Comparison of ENCODE assay signal across 14 cellular contexts in genomic region chr5:3605298-3606010, GRCh38. TPM values are rescaled to one million over a fixed set of nuclear protein-coding genes. Genes with fewer than 3 reads are reported as not detected.
DNase-seq lines count a peak whose midpoint lies in the region; TF ChIP-seq lines count a peak whose summit lies in the region.
"Had no signal": no experiment of that assay in that cellular context is flagged by ENCODE, and none has a peak within 500 bp of the region (broad histone marks: within the 10 kb centered on the region; RNA-seq: fewer than 3 reads in every experiment).

No MANE protein-coding gene starts in this region.

- no peak for TF ChIP-seq CTCF in H9 (conservative IDR thresholded peaks at IDR 0.05)
- TF ChIP-seq CTCF in endodermal cell (conservative IDR thresholded peaks at IDR 0.05): no peak
- TF ChIP-seq CTCF in sigmoid colon (IDR thresholded peaks at IDR 0.05): no peak

- H2BK20ac ChIP-seq in H9 (ENCODE audit: low read depth, low read length, poor library complexity, severe bottlenecking): no peak overlapping the region

- no peak overlapping the region for H2BK5ac ChIP-seq in H9 (ENCODE audit: insufficient read length, low read length)

- no peaks in the 10 kb centered on the region for H3K79me1 ChIP-seq in H9 (ENCODE audit: insufficient read depth, low read depth, low read length, poor library complexity, severe bottlenecking)

- H3K4me3 ChIP-seq in BLaER1 (no peak overlapping the region), endodermal cell (ENCODE audit: low read length) (no peak overlapping the region), sigmoid colon (no peak overlapping the region)
- H3K4me3 ChIP-seq: K562 had no signal

- no peaks in the 10 kb centered on the region for H3K79me2 ChIP-seq in H9 (ENCODE audit: insufficient read depth, low read length)

- in situ Hi-C loops in G401 (cut with HindIII; ENCODE audit: low sequenced_read_pairs): no loop called here

- H3K4ac ChIP-seq in H9 (ENCODE audit: low read depth, low read length): no peak overlapping the region

- no peak overlapping the region for H3K23ac ChIP-seq in H9 (ENCODE audit: insufficient read length, low read depth, low read length)

- H3K4me2 ChIP-seq in BLaER1 (peak overlapping the region; percentile 91), H9 (ENCODE audit: insufficient read depth, insufficient read length, low read length) (peak overlapping the region; percentile 70)

- H3T11ph ChIP-seq in H9 (ENCODE audit: low read length): no peak overlapping the region

- no peak overlapping the region for H2BK120ac ChIP-seq in H9 (ENCODE audit: low read depth, low read length, poor library complexity, severe bottlenecking)

- H3K27ac ChIP-seq in BLaER1 (peak overlapping the region; percentile 63), H9 (ENCODE audit: insufficient read length, low read depth, low read length) (no peak overlapping the region), endodermal cell (ENCODE audit: low read depth, low read length) (no peak overlapping the region), sigmoid colon (no peak overlapping the region)

- H3K27me3 Mint-ChIP-seq in H9 (ENCODE audit: low read depth): peaks cover 81% of the 10 kb centered on the region
- peaks cover 91% of the 10 kb centered on the region for H3K27me3 Mint-ChIP-seq in endodermal cell (ENCODE audit: insufficient read depth)
- peaks cover 36% of the 10 kb centered on the region for H3K27me3 Mint-ChIP-seq in activated CD4-positive, alpha-beta memory T cell treated with anti-CD3 and anti-CD28 coated beads, Interleukin-2, amount 10 ng/mL, durations not matched to agents 7 days and 5 days

- H2AK5ac ChIP-seq in H9 (ENCODE audit: insufficient read length, low read length): no peak overlapping the region

- H3K9ac ChIP-seq in BLaER1 (peak overlapping the region; percentile 59), H9 (ENCODE audit: extremely low read depth, insufficient read length, low read length) (no peak overlapping the region), endodermal cell (ENCODE audit: extremely low read depth, low read length, poor library complexity, severe bottlenecking) (no peak overlapping the region)

- H3K56ac ChIP-seq in H9 (ENCODE audit: insufficient read length, low read depth, low read length): no peak overlapping the region

- H3K36me3 ChIP-seq in BLaER1: peaks cover 45% of the 10 kb centered on the region
- no peaks in the 10 kb centered on the region for H3K36me3 ChIP-seq in endodermal cell (ENCODE audit: control insufficient read depth, insufficient read depth, low read length)
- no peaks in the 10 kb centered on the region for H3K36me3 ChIP-seq in sigmoid colon

- no peak overlapping the region for H3K14ac ChIP-seq in H9 (ENCODE audit: insufficient read depth, low read length)

- H3K27ac Mint-ChIP-seq in H9: no peak overlapping the region
- no peak overlapping the region for H3K27ac Mint-ChIP-seq in endodermal cell
- no peak overlapping the region for H3K27ac Mint-ChIP-seq in activated CD4-positive, alpha-beta memory T cell treated with anti-CD3 and anti-CD28 coated beads, Interleukin-2, amount 10 ng/mL, durations not matched to agents 7 days and 5 days

- TF ChIP-seq EP300 in sigmoid colon (IDR thresholded peaks at IDR 0.05): no peak

- no peak overlapping the region for H4K5ac ChIP-seq in H9 (ENCODE audit: insufficient read length, low read depth, low read length)

- no peaks in the 10 kb centered on the region; the same call in 1 of the 2 replicates for H3K9me3 ChIP-seq in BLaER1
- no peaks in the 10 kb centered on the region for H3K9me3 ChIP-seq in H9 (ENCODE audit: control insufficient read depth, low read depth, low read length)
- H3K9me3 ChIP-seq in endodermal cell (ENCODE audit: control insufficient read depth, low read length): no peaks in the 10 kb centered on the region
- H3K9me3 ChIP-seq in sigmoid colon: no peaks in the 10 kb centered on the region

- H4K20me1 ChIP-seq in BLaER1 (peaks cover 85% of the 10 kb centered on the region), H9 (ENCODE audit: control insufficient read depth, insufficient read depth, insufficient read length) (no peaks in the 10 kb centered on the region)

- H3K4me1 ChIP-seq in BLaER1: peaks cover 86% of the 10 kb centered on the region
- no peaks in the 10 kb centered on the region for H3K4me1 ChIP-seq in H9 (ENCODE audit: insufficient read depth, low read length)
- no peaks in the 10 kb centered on the region for H3K4me1 ChIP-seq in endodermal cell (ENCODE audit: control insufficient read depth, insufficient read depth, low read length)
- peaks cover 0 to 24% (median 20%) of the 10 kb centered on the region in 4 donors for H3K4me1 ChIP-seq in sigmoid colon

- H3K4me1 Mint-ChIP-seq in H9: peaks cover 22 to 25% of the 10 kb centered on the region in 2 experiments
- H3K4me1 Mint-ChIP-seq in endodermal cell: peaks cover 7% of the 10 kb centered on the region
- H3K4me1 Mint-ChIP-seq in activated CD4-positive, alpha-beta memory T cell treated with anti-CD3 and anti-CD28 coated beads, Interleukin-2, amount 10 ng/mL, durations not matched to agents 7 days and 5 days: no peaks in the 10 kb centered on the region

- H4K8ac ChIP-seq in H9 (replicated peaks; ENCODE audit: insufficient read length, low read depth, low read length): no peak overlapping the region

- DNase-seq in H9 (no peak), endodermal cell (no peak), mesenteric fat pad (ENCODE audit: low spot score) (peak; percentile 74), NCI-H774 (lab: John Stamatoyannopoulos, UW) (no peak), G401 (ENCODE audit: low spot score) (no peak), sigmoid colon (no peak)
- DNase-seq in activated CD4-positive, alpha-beta memory T cell treated with anti-CD3 and anti-CD28 coated beads, Interleukin-2, amount 10 ng/mL, durations not matched to agents 7 days and 5 days: no peak
- DNase-seq: DND-41, NCI-H1436, NCI-H2029, NCI-H510A, Right ventricle myocardium superior had no signal

- H3K23me2 ChIP-seq in H9 (ENCODE audit: insufficient read length, low read depth, low read length, poor library complexity, severe bottlenecking): peaks cover 13% of the 10 kb centered on the region

- H2BK12ac ChIP-seq in H9 (ENCODE audit: insufficient read length, low read depth, low read length): no peak overlapping the region

- H3K36me3 Mint-ChIP-seq in H9 (ENCODE audit: insufficient read depth in 1 of 3, low read depth in 3 of 3) (no peaks in the 10 kb centered on the region; a peak in 1 of 7 replicates), endodermal cell (ENCODE audit: low read depth) (no peaks in the 10 kb centered on the region)
- peaks cover 8% of the 10 kb centered on the region for H3K36me3 Mint-ChIP-seq in activated CD4-positive, alpha-beta memory T cell treated with anti-CD3 and anti-CD28 coated beads, Interleukin-2, amount 10 ng/mL, durations not matched to agents 7 days and 5 days (ENCODE audit: low read depth)

- TF ChIP-seq POLR2A in sigmoid colon (IDR thresholded peaks at IDR 0.05): no peak

- no peak overlapping the region for H3K18ac ChIP-seq in H9 (ENCODE audit: insufficient read length, low read depth, low read length)

- H3K4me3 Mint-ChIP-seq in H9 (peak overlapping the region in 1 of 2 experiments; percentile 44; a peak in 3 of 5 replicates), endodermal cell (peak overlapping the region; percentile 53)
- H3K4me3 Mint-ChIP-seq in activated CD4-positive, alpha-beta memory T cell treated with anti-CD3 and anti-CD28 coated beads, Interleukin-2, amount 10 ng/mL, durations not matched to agents 7 days and 5 days: no peak overlapping the region

- no peak overlapping the region for H4K91ac ChIP-seq in H9 (ENCODE audit: insufficient read length, low read depth, low read length)

- H3K27me3 ChIP-seq in BLaER1 (peaks cover 62% of the 10 kb centered on the region), H9 (ENCODE audit: insufficient read depth, low read length) (peaks cover 42% of the 10 kb centered on the region), endodermal cell (ENCODE audit: control insufficient read depth, insufficient read depth, low read length, poor library complexity, severe bottlenecking) (peaks cover 75% of the 10 kb centered on the region), sigmoid colon (peaks cover 32 to 83% (median 60%) of the 10 kb centered on the region in 3 donors)

- peaks cover 0 to 2% of the 10 kb centered on the region in 2 experiments; a peak in 3 of 5 replicates for H3K9me3 Mint-ChIP-seq in H9
- no peaks in the 10 kb centered on the region for H3K9me3 Mint-ChIP-seq in endodermal cell
- no peaks in the 10 kb centered on the region for H3K9me3 Mint-ChIP-seq in activated CD4-positive, alpha-beta memory T cell treated with anti-CD3 and anti-CD28 coated beads, Interleukin-2, amount 10 ng/mL, durations not matched to agents 7 days and 5 days

- intact Hi-C loops in sigmoid colon (cut with DNase I): no loop called here

- no CpG with 5 or more reads among the region's 32 CpGs for WGBS in H9 (ENCODE audit: extremely low coverage, insufficient read length, low lambda C conversion rate)
- 92 to 95% methylated on average over 19 to 32 of the region's 32 CpGs for WGBS in endodermal cell (ENCODE audit: insufficient coverage in 1 of 2, insufficient read length in 1 of 2), 2 experiments
- 33 to 59% methylated on average over 32 of the region's 32 CpGs for WGBS in sigmoid colon, 2 donors

- CTCF ChIA-PET in activated CD4-positive, alpha-beta memory T cell treated with anti-CD3 and anti-CD28 coated beads, Interleukin-2, amount 10 ng/mL, durations not matched to agents 7 days and 5 days (lab: Charles Lee): no interaction called here

- H2BK15ac ChIP-seq in H9 (ENCODE audit: low read depth, low read length): no peak overlapping the region

- POLR2A ChIA-PET in activated CD4-positive, alpha-beta memory T cell treated with anti-CD3 and anti-CD28 coated beads, Interleukin-2, amount 10 ng/mL, durations not matched to agents 7 days and 5 days (lab: Charles Lee): no interaction called here

- H2AFZ ChIP-seq in H9 (ENCODE audit: low read length): no peak overlapping the region

RNA-seq across cellular contexts. Expression of gene IRX1, which starts 9.8 kb away (rescaled TPM):
- total RNA-seq in H9 (2021): 3.6 and 4.1 TPM in 2 replicates
- total RNA-seq in endodermal cell: 1 to 10 TPM; 1.9 to 7.6 TPM
- 50.3 TPM for polyA plus RNA-seq in endodermal cell (2013, experiment 1 of 2)
- 45.6 TPM for polyA plus RNA-seq in endodermal cell (2013, experiment 2 of 2)
- total RNA-seq in mesenteric fat pad: not detected
- not detected in 2 replicates for total RNA-seq in G401 (2014; rRNA removed; shearing (Covaris generic))
- total RNA-seq in activated CD4-positive, alpha-beta memory T cell treated with anti-CD3 and anti-CD28 coated beads, Interleukin-2, amount 10 ng/mL, durations not matched to agents 7 days and 5 days: not detected
- not detected for total RNA-seq in sigmoid colon
- polyA plus RNA-seq in sigmoid colon: not detected
- total RNA-seq: K562 had no signal
- polyA plus RNA-seq: K562 had no signal
